In genomic region chr2:31980674-31981356, GRCh38 we compare ENCODE assay signal across 8 cellular contexts. TPM values are rescaled to one million over a fixed set of nuclear protein-coding genes. Genes with fewer than 3 reads are reported as not detected.
DNase-seq lines count a peak whose midpoint lies in the region; ATAC-seq, FAIRE-seq and TF ChIP-seq lines count a peak whose summit lies in the region.

No MANE protein-coding gene starts in this region.

- peak; percentile 47 for FAIRE-seq in G401.6 (lab: Jason Lieb, UNC)

- intact Hi-C loops in posterior cingulate gyrus (cut with DNase I): no loop called here

- H3K27ac Mint-ChIP-seq in T-cell: peak overlapping the region; percentile 50 to 66
- no peak overlapping the region for H3K27ac Mint-ChIP-seq in progenitor cell of endocrine pancreas

- H3K4me3 Mint-ChIP-seq in T-cell (peak overlapping the region in 1 of 3 donors; percentile 1), progenitor cell of endocrine pancreas (ENCODE audit: low read depth) (no peak overlapping the region)

- POLR2A ChIA-PET in T-cell (lab: Charles Lee): interaction anchor here in 1 of 2 donors (0.6 kb wide), 1 partner anchor 33 kb away, joined by 6 read pairs; no protein-coding TSS in a partner anchor

- ATAC-seq in GM19438 (IDR thresholded peaks at IDR 0.05; ENCODE audit: low read depth, unreplicated experiment): peak; percentile 99
- ATAC-seq in HG03280 (IDR thresholded peaks at IDR 0.05; ENCODE audit: unreplicated experiment): peak; percentile 98
- ATAC-seq in T-cell (replicated peaks in 1 of 4): peak; percentile 78 to 91 (median 84)

- CTCF ChIA-PET in T-cell (lab: Charles Lee): interaction anchor here in 1 of 2 donors (0.6 kb wide), 1 partner anchor 13 kb away, joined by 4 read pairs; no protein-coding TSS in a partner anchor

- H3K9me3 Mint-ChIP-seq in T-cell (no peaks in the 10 kb centered on the region), progenitor cell of endocrine pancreas (ENCODE audit: low read depth) (no peaks in the 10 kb centered on the region)

- DNase-seq in T-cell (peak in 8 of 34 experiments; percentile 2 to 29 (median 8)), iPS DF 19.7 (ENCODE audit: low read depth, low spot score) (peak; percentile 15), posterior cingulate gyrus (no peak), progenitor cell of endocrine pancreas (ENCODE audit: low spot score, unreplicated experiment) (no peak), NCI-H146 (lab: John Stamatoyannopoulos, UW) (no peak)

- H3K4me1 Mint-ChIP-seq in T-cell (peaks cover 38 to 44% (median 42%) of the 10 kb centered on the region in 3 donors), progenitor cell of endocrine pancreas (ENCODE audit: low read depth) (peaks cover 13% of the 10 kb centered on the region)

- no peak for TF ChIP-seq CTCF in progenitor cell of endocrine pancreas (IDR thresholded peaks at IDR 0.05; ENCODE audit: unreplicated experiment)

- H3K27me3 Mint-ChIP-seq in T-cell: no peaks in the 10 kb centered on the region
- H3K27me3 Mint-ChIP-seq in progenitor cell of endocrine pancreas: no peaks in the 10 kb centered on the region

- peaks cover 10% of the 10 kb centered on the region for H3K36me3 Mint-ChIP-seq in T-cell
- peaks cover 7% of the 10 kb centered on the region for H3K36me3 Mint-ChIP-seq in progenitor cell of endocrine pancreas (ENCODE audit: insufficient read depth)

RNA-seq across cellular contexts. Expression of gene MEMO1, which starts 30.0 kb away (rescaled TPM):
- 10 to 100 TPM; 35.0 to 46.3 (median 41.5) TPM for total RNA-seq in T-cell
- 52.3 and 55.6 TPM in 2 replicates for total RNA-seq in progenitor cell of endocrine pancreas

RNA-seq across cellular contexts. Expression of gene DPY30, which starts 58.8 kb away (rescaled TPM):
- total RNA-seq in T-cell (10 to 100 TPM; 30.3 to 54.1 (median 45.6) TPM), progenitor cell of endocrine pancreas (99.2 and 101 TPM in 2 replicates)
